In genomic region chr4:7192252-7193039, GRCh38 we compare ENCODE assay signal across 1 cellular context.
TF ChIP-seq lines count a peak whose summit lies in the region.

Gene SORCS2, plus strand, starts transcription at chr4:7192538.

TF ChIP-seq in K562, 482 proteins besides CTCF, POLR2A, EP300 and RAD21 (continued from another document):
- TF ChIP-seq CEBPZ (IDR thresholded peaks at IDR 0.05; ENCODE audit: borderline replicate concordance, low read depth, low read length), result no peak
- TF ChIP-seq MTF1 (CRISPR knock-in tag; IDR thresholded peaks at IDR 0.05; ENCODE audit: borderline replicate concordance), result no peak
- no peak for TF ChIP-seq TRIM28 (IDR thresholded peaks at IDR 0.05)
- no peak for TF ChIP-seq CC2D1A (IDR thresholded peaks at IDR 0.05)
- no peak for TF ChIP-seq MAFK (IDR thresholded peaks at IDR 0.05; ENCODE audit: low read length)
- TF ChIP-seq MIER1 (IDR thresholded peaks at IDR 0.05; ENCODE audit: low read depth), result no peak
- TF ChIP-seq SMC3 (conservative IDR thresholded peaks at IDR 0.05; ENCODE audit: insufficient read depth, low read depth, low read length), result peak; percentile 70; the same call in 1 of the 2 replicates
- no peak for TF ChIP-seq YY1 (IDR thresholded peaks at IDR 0.05; ENCODE audit: borderline replicate concordance in 1 of 3, control insufficient read depth in 1 of 3, extremely low read depth in 1 of 3, insufficient read depth in 3 of 3, insufficient read length in 1 of 3, insufficient replicate concordance in 2 of 3, low read depth in 1 of 3, low read length in 2 of 3)
- TF ChIP-seq SAP30 (IDR thresholded peaks at IDR 0.05; ENCODE audit: borderline replicate concordance, insufficient read depth, low read depth, low read length, poor library complexity, severe bottlenecking), result no peak
- TF ChIP-seq ZNF766 (CRISPR knock-in tag; conservative IDR thresholded peaks at IDR 0.05), result no peak
- no peak for TF ChIP-seq ZNF318 (IDR thresholded peaks at IDR 0.05; ENCODE audit: borderline replicate concordance in 1 of 2, low read depth in 1 of 2)
- no peak for TF ChIP-seq IRF9 (tag; IDR thresholded peaks at IDR 0.05)
- TF ChIP-seq RB1 (IDR thresholded peaks at IDR 0.05; ENCODE audit: low read depth), result peak; percentile 73
